Comparison of ENCODE assay signal across 11 cellular contexts in the genomic region with DNA sequence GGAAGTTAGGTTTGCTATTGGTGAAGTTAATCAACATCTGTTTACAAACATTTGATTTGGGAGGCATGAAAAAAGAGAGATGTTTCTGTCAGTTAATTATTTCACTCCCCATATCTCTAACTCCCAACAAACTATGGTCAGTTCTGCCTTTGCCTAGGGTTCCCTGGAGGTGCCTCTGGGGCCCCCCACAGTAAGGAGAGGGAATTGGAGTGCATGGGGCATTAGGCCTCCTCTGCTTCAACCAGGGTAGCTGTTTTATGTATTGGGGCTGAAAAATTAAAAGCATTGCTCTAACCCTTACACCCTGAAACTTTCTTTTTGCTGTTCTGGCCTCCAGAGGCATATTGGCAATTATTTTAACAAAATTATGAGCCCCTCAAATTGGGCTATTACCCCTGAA. TPM values are rescaled to one million over a fixed set of nuclear protein-coding genes. Genes with fewer than 3 reads are reported as not detected.
A peak's percentile ranks its signal among the peaks of the same experiment; 100 is the strongest.
DNase-seq lines count a peak whose midpoint lies in the region; ATAC-seq and TF ChIP-seq lines count a peak whose summit lies in the region.
"Had no signal": no experiment of that assay in that cellular context is flagged by ENCODE, and none has a peak within 500 bp of the region (broad histone marks: within the 10 kb centered on the region; RNA-seq: fewer than 3 reads in every experiment).

No MANE protein-coding gene starts in this region.

- DNase-seq in MCF 10A (ENCODE audit: unreplicated experiment) (no peak), mammary epithelial cell (no peak), breast epithelium (ENCODE audit: low spot score in 2 of 2) (no peak), right lobe of liver (no peak), tibial artery (no peak)
- DNase-seq in stimulated activated naive CD8-positive, alpha-beta T cell treated with anti-CD3 and anti-CD28 coated beads, Interleukin-15, Interleukin-2, amounts not matched to agents 100 U/mL and 50 U/mL, for 24 hours = no peak
- DNase-seq: activated naive CD4-positive, alpha-beta T cell treated with anti-CD3 and anti-CD28 coated beads, Interleukin-2, amount 50 U/mL, for 16 hours; effector CD4-positive, alpha-beta T cell; naive thymus-derived CD4-positive, alpha-beta T cell had no signal

- no peaks in the 10 kb centered on the region for H3K9me3 ChIP-seq in mammary epithelial cell (replicated peaks; ENCODE audit: insufficient read depth, low read length)
- no peaks in the 10 kb centered on the region for H3K9me3 ChIP-seq in breast epithelium
- no peaks in the 10 kb centered on the region for H3K9me3 ChIP-seq in right lobe of liver
- H3K9me3 ChIP-seq in tibial artery = no peaks in the 10 kb centered on the region

- H3K36me3 Mint-ChIP-seq in MCF 10A (ENCODE audit: insufficient read depth, unreplicated experiment) = no peaks in the 10 kb centered on the region
- H3K36me3 Mint-ChIP-seq: naive thymus-derived CD4-positive, alpha-beta T cell had no signal

- ATAC-seq in right lobe of liver (no peak), GM19397 (IDR thresholded peaks at IDR 0.05; ENCODE audit: unreplicated experiment) (no peak), HG03354 (IDR thresholded peaks at IDR 0.05; ENCODE audit: poor library complexity, severe bottlenecking, unreplicated experiment) (no peak)
- ATAC-seq in stimulated activated naive CD8-positive, alpha-beta T cell treated with anti-CD3 and anti-CD28 coated beads, Interleukin-15, Interleukin-2, amounts not matched to agents 100 U/mL and 50 U/mL, for 24 hours = no peak
- ATAC-seq: naive thymus-derived CD4-positive, alpha-beta T cell had no signal

- H3K4me1 ChIP-seq in mammary epithelial cell (ENCODE audit: insufficient read depth, low read length) = peaks cover 66% of the 10 kb centered on the region
- H3K4me1 ChIP-seq in breast epithelium = peaks cover 11 to 51% of the 10 kb centered on the region in 2 donors
- H3K4me1 ChIP-seq in right lobe of liver = peaks cover 0 to 65% (median 34%) of the 10 kb centered on the region in 4 donors
- peaks cover 5 to 100% (median 81%) of the 10 kb centered on the region in 4 donors for H3K4me1 ChIP-seq in tibial artery

- H4K20me1 ChIP-seq in mammary epithelial cell (ENCODE audit: insufficient read depth, low read length) = no peaks in the 10 kb centered on the region

- peaks cover 45% of the 10 kb centered on the region for H3K4me1 Mint-ChIP-seq in MCF 10A (ENCODE audit: insufficient read depth, unreplicated experiment)

- H3K27me3 ChIP-seq in mammary epithelial cell (ENCODE audit: insufficient read depth, low read length) (no peaks in the 10 kb centered on the region), breast epithelium (no peaks in the 10 kb centered on the region), right lobe of liver (no peaks in the 10 kb centered on the region), tibial artery (no peaks in the 10 kb centered on the region)

- no peak overlapping the region for H3K4me3 Mint-ChIP-seq in MCF 10A (ENCODE audit: unreplicated experiment)
- H3K4me3 Mint-ChIP-seq: naive thymus-derived CD4-positive, alpha-beta T cell had no signal

- H3K27ac ChIP-seq in mammary epithelial cell (ENCODE audit: insufficient read depth, low read depth, low read length) (no peak overlapping the region), breast epithelium (peak overlapping the region; percentile 93 to 95), right lobe of liver (peak overlapping the region; percentile 13 to 20 (median 18)), tibial artery (peak overlapping the region; percentile 84 to 87)

- peak overlapping the region; percentile 29 for H3K27ac Mint-ChIP-seq in MCF 10A (ENCODE audit: low read depth, unreplicated experiment)
- H3K27ac Mint-ChIP-seq: naive thymus-derived CD4-positive, alpha-beta T cell had no signal

- H3K4me2 ChIP-seq in mammary epithelial cell (ENCODE audit: insufficient read depth, low read depth, low read length) = no peak overlapping the region

- H3K79me2 ChIP-seq in mammary epithelial cell (ENCODE audit: insufficient read depth, low read length) = peaks cover 55% of the 10 kb centered on the region

- H3K9ac ChIP-seq in mammary epithelial cell (ENCODE audit: insufficient read depth, low read length) = no peak overlapping the region

- H3K9me3 Mint-ChIP-seq in MCF 10A (ENCODE audit: unreplicated experiment) = no peaks in the 10 kb centered on the region
- H3K9me3 Mint-ChIP-seq: naive thymus-derived CD4-positive, alpha-beta T cell had no signal

- CTCF ChIA-PET in MCF 10A (lab: Yijun Ruan, JAX) = interaction anchor here (0.8 to 1.7 kb wide), 2 partner anchors 11 to 21 kb away, joined by 3 to 5 read pairs; no protein-coding TSS in a partner anchor
- CTCF ChIA-PET in mammary epithelial cell (lab: Charles Lee; ENCODE audit: low non-redundant PET) = interaction anchor here (0.6 kb wide), 1 partner anchor 268 kb away, joined by 5 read pairs; no protein-coding TSS in a partner anchor

- H3K4me3 ChIP-seq in mammary epithelial cell (replicated peaks in 1 of 3; ENCODE audit: insufficient read depth in 1 of 3, low read depth in 2 of 3, low read length in 3 of 3) (no peak overlapping the region), breast epithelium (no peak overlapping the region), right lobe of liver (no peak overlapping the region), tibial artery (no peak overlapping the region)

- intact Hi-C loops in MCF 10A (cut with micrococcal nuclease) (no loop called here), mammary epithelial cell (cut with micrococcal nuclease) (no loop called here), breast epithelium (cut with DNase I; ENCODE audit: low total_unique reads) (no loop called here), right lobe of liver (cut with DNase I) (no loop called here), tibial artery (cut with DNase I; ENCODE audit: low total_unique reads) (no loop called here)

- TF ChIP-seq CTCF in MCF 10A (IDR thresholded peaks at IDR 0.05; ENCODE audit: unreplicated experiment) (no peak), mammary epithelial cell (conservative IDR thresholded peaks at IDR 0.05 in 1 of 2, IDR thresholded peaks at IDR 0.05 in 1 of 2; ENCODE audit: extremely low read depth in 1 of 2, insufficient read depth in 1 of 2, low read depth in 1 of 2, low read length in 2 of 2) (peak in 1 of 2 donors; percentile 29), breast epithelium (IDR thresholded peaks at IDR 0.05) (no peak), right lobe of liver (IDR thresholded peaks at IDR 0.05) (no peak), tibial artery (IDR thresholded peaks at IDR 0.05) (no peak)

- no peak overlapping the region for H2AFZ ChIP-seq in mammary epithelial cell (ENCODE audit: low read depth, low read length)

- H3K27me3 Mint-ChIP-seq in MCF 10A (ENCODE audit: insufficient read depth, unreplicated experiment) = no peaks in the 10 kb centered on the region

- H3K36me3 ChIP-seq in mammary epithelial cell (ENCODE audit: insufficient read depth, low read length) (no peaks in the 10 kb centered on the region), breast epithelium (no peaks in the 10 kb centered on the region), right lobe of liver (no peaks in the 10 kb centered on the region), tibial artery (no peaks in the 10 kb centered on the region)

- no TSS peak for BruUV-seq in MCF 10A (replicated peaks; lab: Mats Ljungman, UMichigan)
- BruUV-seq in mammary epithelial cell (replicated peaks; lab: Mats Ljungman, UMichigan) = no TSS peak

- in situ Hi-C loops in mammary epithelial cell (cut with MboI; ENCODE audit: low sequenced_read_pairs in 2 of 2) = no loop called here

- no peak for TF ChIP-seq POLR2A in breast epithelium (IDR thresholded peaks at IDR 0.05)
- TF ChIP-seq POLR2A in right lobe of liver (IDR thresholded peaks at IDR 0.05) = no peak

- POLR2A ChIA-PET in MCF 10A (lab: Yijun Ruan, JAX) = no interaction called here

- dilution Hi-C loops in mammary epithelial cell (cut with HindIII; ENCODE audit: low sequenced_read_pairs) = no loop called here

RNA-seq across cellular contexts. Expression of a gene that starts 32.3 kb away (rescaled TPM):
- total RNA-seq in MCF 10A (2022) = 27.8 and 30.5 TPM in 2 replicates
- total RNA-seq in mammary epithelial cell = 10 to 100 TPM; 27.3 to 30.0 TPM
- 8.6 TPM for polyA plus RNA-seq in mammary epithelial cell
- polyA minus RNA-seq in mammary epithelial cell = 14.2 TPM
- total RNA-seq in breast epithelium = 10 to 100 TPM; 17.0 to 17.1 (median 17.1) TPM
- total RNA-seq in right lobe of liver = 10 to 100 TPM in 2 of 6 experiments, 1 to 10 TPM in 4; 6.0 to 12.9 (median 9.1) TPM
